16 cellular contexts compared by ENCODE assay signal in genomic region chr7:27840314-27840713, GRCh38.
A peak's percentile ranks its signal among the peaks of the same experiment; 100 is the strongest.
DNase-seq lines count a peak whose midpoint lies in the region; ATAC-seq and TF ChIP-seq lines count a peak whose summit lies in the region.
"Had no signal": no experiment of that assay in that cellular context is flagged by ENCODE, and none has a peak within 500 bp of the region (broad histone marks: within the 10 kb centered on the region; RNA-seq: fewer than 3 reads in every experiment).

No MANE protein-coding gene starts in this region.

- H3K27ac Mint-ChIP-seq in activated CD8-positive, alpha-beta memory T cell treated with anti-CD3 and anti-CD28 coated beads, Interleukin-2, amount 10 ng/mL, durations not matched to agents 7 days and 5 days, result no peak overlapping the region
- no peak overlapping the region for H3K27ac Mint-ChIP-seq in Caco-2 (ENCODE audit: unreplicated experiment)
- H3K27ac Mint-ChIP-seq: GM23338; T-helper 1 cell treated with Interleukin-12 subunit alpha and Interleukin-12 subunit beta and Interleukin-4 antibody, amounts not matched to agents 30 μg/mL and 1 μg/mL, for 36 hours had no signal

- H3K4me1 Mint-ChIP-seq in activated CD8-positive, alpha-beta memory T cell treated with anti-CD3 and anti-CD28 coated beads, Interleukin-2, amount 10 ng/mL, durations not matched to agents 7 days and 5 days, result peaks cover 7% of the 10 kb centered on the region
- peaks cover 7% of the 10 kb centered on the region for H3K4me1 Mint-ChIP-seq in Caco-2 (ENCODE audit: low read depth, unreplicated experiment)

- H2AK5ac ChIP-seq in neuronal stem cell (ENCODE audit: low read depth, low read length), result peak overlapping the region; percentile 47

- H3K36me3 ChIP-seq in neuronal stem cell (replicated peaks in 1 of 2; ENCODE audit: control insufficient read depth in 2 of 2, insufficient read depth in 2 of 2, low read length in 2 of 2), result no peaks in the 10 kb centered on the region
- no peaks in the 10 kb centered on the region for H3K36me3 ChIP-seq in Caco-2 (ENCODE audit: control insufficient read depth, insufficient read depth, low read length)
- H3K36me3 ChIP-seq in thyroid gland, result no peaks in the 10 kb centered on the region

- H2BK12ac ChIP-seq in neuronal stem cell (ENCODE audit: low read length), result no peak overlapping the region

- H2BK5ac ChIP-seq in neuronal stem cell (ENCODE audit: low read length), result no peak overlapping the region

- H3K4me1 ChIP-seq in neuronal stem cell (ENCODE audit: control insufficient read depth in 2 of 2, insufficient read depth in 1 of 2, low read depth in 1 of 2, low read length in 2 of 2), result peaks cover 0 to 7% of the 10 kb centered on the region in 2 donors
- peaks cover 11% of the 10 kb centered on the region for H3K4me1 ChIP-seq in Caco-2
- H3K4me1 ChIP-seq in thyroid gland, result no peaks in the 10 kb centered on the region
- H3K4me1 ChIP-seq: parathyroid adenoma had no signal

- CTCF ChIA-PET in activated CD8-positive, alpha-beta memory T cell treated with anti-CD3 and anti-CD28 coated beads, Interleukin-2, amount 10 ng/mL, durations not matched to agents 7 days and 5 days (lab: Charles Lee), result interaction anchor here (0.7 to 2.0 kb wide), 4 partner anchors 9 to 899 kb away, joined by 3 to 7 read pairs (median 4); no protein-coding TSS in a partner anchor
- CTCF ChIA-PET in Caco-2 (lab: Charles Lee), result no interaction called here

- H3K4ac ChIP-seq in neuronal stem cell (ENCODE audit: low read length), result no peak overlapping the region

- no peak for ATAC-seq in activated CD8-positive, alpha-beta memory T cell treated with anti-CD3 and anti-CD28 coated beads, Interleukin-2, amount 10 ng/mL, durations not matched to agents 7 days and 5 days
- ATAC-seq: GM23338 had no signal

- H2BK15ac ChIP-seq in neuronal stem cell (ENCODE audit: low read length), result no peak overlapping the region

- H4K91ac ChIP-seq in neuronal stem cell (ENCODE audit: low read depth, low read length, poor library complexity), result no peak overlapping the region

- H3K36me3 Mint-ChIP-seq in activated CD8-positive, alpha-beta memory T cell treated with anti-CD3 and anti-CD28 coated beads, Interleukin-2, amount 10 ng/mL, durations not matched to agents 7 days and 5 days, result no peaks in the 10 kb centered on the region
- no peaks in the 10 kb centered on the region for H3K36me3 Mint-ChIP-seq in Caco-2 (ENCODE audit: insufficient read depth, unreplicated experiment)

- H3K4me3 Mint-ChIP-seq in activated CD8-positive, alpha-beta memory T cell treated with anti-CD3 and anti-CD28 coated beads, Interleukin-2, amount 10 ng/mL, durations not matched to agents 7 days and 5 days, result no peak overlapping the region
- no peak overlapping the region for H3K4me3 Mint-ChIP-seq in Caco-2 (ENCODE audit: unreplicated experiment)
- H3K4me3 Mint-ChIP-seq: GM23338; T-helper 1 cell treated with Interleukin-12 subunit alpha and Interleukin-12 subunit beta and Interleukin-4 antibody, amounts not matched to agents 30 μg/mL and 1 μg/mL, for 36 hours had no signal

- H4K8ac ChIP-seq in neuronal stem cell (ENCODE audit: low read depth, low read length), result no peak overlapping the region

- no peak overlapping the region for H2AFZ ChIP-seq in neuronal stem cell (ENCODE audit: low read length)
- H2AFZ ChIP-seq: GM23338, parathyroid adenoma had no signal

- no peaks in the 10 kb centered on the region for H3K9me3 Mint-ChIP-seq in activated CD8-positive, alpha-beta memory T cell treated with anti-CD3 and anti-CD28 coated beads, Interleukin-2, amount 10 ng/mL, durations not matched to agents 7 days and 5 days (ENCODE audit: low read depth)
- H3K9me3 Mint-ChIP-seq in Caco-2 (ENCODE audit: unreplicated experiment), result no peaks in the 10 kb centered on the region
- H3K9me3 Mint-ChIP-seq: GM23338; T-helper 1 cell treated with Interleukin-12 subunit alpha and Interleukin-12 subunit beta and Interleukin-4 antibody, amounts not matched to agents 30 μg/mL and 1 μg/mL, for 36 hours had no signal

- no peak overlapping the region for H3K14ac ChIP-seq in neuronal stem cell (ENCODE audit: low read length)

- no peaks in the 10 kb centered on the region for H3K27me3 Mint-ChIP-seq in activated CD8-positive, alpha-beta memory T cell treated with anti-CD3 and anti-CD28 coated beads, Interleukin-2, amount 10 ng/mL, durations not matched to agents 7 days and 5 days
- no peaks in the 10 kb centered on the region for H3K27me3 Mint-ChIP-seq in Caco-2 (ENCODE audit: insufficient read depth, unreplicated experiment)

- BruUV-seq in Caco-2 (replicated peaks; lab: Mats Ljungman, UMichigan), result no TSS peak

- H3K27ac ChIP-seq in neuronal stem cell (replicated peaks; ENCODE audit: low read length), result no peak overlapping the region
- H3K27ac ChIP-seq in thyroid gland, result no peak overlapping the region
- H3K27ac ChIP-seq: epithelial cell of prostate, parathyroid adenoma had no signal

- WGBS in neuronal stem cell (ENCODE audit: extremely low coverage in 2 of 2, insufficient read length in 2 of 2, insufficient replicate concordance in 1 of 2), 2 donors, result no CpG with 5 or more reads among the region's 8 CpGs
- WGBS in thyroid gland, 2 donors, result 91 to 96% methylated on average over 8 of the region's 8 CpGs

- TF ChIP-seq CTCF in Caco-2 (IDR thresholded peaks at IDR 0.05; ENCODE audit: insufficient read depth in 1 of 2, low read depth in 1 of 2, low read length in 1 of 2, severe bottlenecking in 1 of 2, unreplicated experiment in 1 of 2) (no peak), thyroid gland (IDR thresholded peaks at IDR 0.05) (no peak)

- H3K4me3 ChIP-seq in neuronal stem cell (ENCODE audit: low read length in 2 of 2), result no peak overlapping the region
- no peak overlapping the region for H3K4me3 ChIP-seq in Caco-2 (ENCODE audit: low read depth, low read length)
- no peak overlapping the region for H3K4me3 ChIP-seq in thyroid gland (replicated peaks in 1 of 3)
- H3K4me3 ChIP-seq: adrenal gland, GM23338 had no signal

- TF ChIP-seq POLR2A in thyroid gland (IDR thresholded peaks at IDR 0.05), result no peak

- peak; percentile 42 for DNase-seq in activated CD8-positive, alpha-beta memory T cell treated with anti-CD3 and anti-CD28 coated beads, Interleukin-2, amount 50 U/mL, for 4 hours
- DNase-seq in activated CD8-positive, alpha-beta memory T cell treated with anti-CD3 and anti-CD28 coated beads, Interleukin-2, amount 10 ng/mL, durations not matched to agents 7 days and 5 days, result no peak
- DNase-seq in activated T-helper 9 cell treated with anti-CD3 and anti-CD28 coated beads, Interleukin-2, amount 50 U/mL, for 16 hours (ENCODE audit: low read depth), result peak; percentile 7
- DNase-seq in neuronal stem cell (ENCODE audit: low spot score), result no peak
- DNase-seq in stimulated activated naive CD4-positive, alpha-beta T cell treated with Interleukin-2 at 50 U/mL for 16 hours (lab: John Stamatoyannopoulos, UW), result peak; percentile 36
- no peak for DNase-seq in Caco-2
- no peak for DNase-seq in NCI-H1694 (lab: John Stamatoyannopoulos, UW)
- no peak for DNase-seq in thyroid gland
- DNase-seq: adrenal gland, MM.1S, NCI-H2081, NCI-H748 treated with DMSO at 0.1 percent for 48 hours had no signal

- POLR2A ChIA-PET in Caco-2 (lab: Charles Lee), result no interaction called here

- H3K18ac ChIP-seq in neuronal stem cell (ENCODE audit: low read length), result no peak overlapping the region

- H2BK120ac ChIP-seq in neuronal stem cell (ENCODE audit: low read depth, low read length), result no peak overlapping the region

- no peak overlapping the region for H3K4me2 ChIP-seq in neuronal stem cell (ENCODE audit: insufficient read depth, low read length, poor library complexity, severe bottlenecking)
- H3K4me2 ChIP-seq: GM23338 had no signal

- H3K9ac ChIP-seq in neuronal stem cell (ENCODE audit: low read depth, low read length, poor library complexity), result no peak overlapping the region
- H3K9ac ChIP-seq: parathyroid adenoma had no signal

- H3K79me1 ChIP-seq in neuronal stem cell (ENCODE audit: low read depth, low read length), result no peaks in the 10 kb centered on the region

- H3K9me3 ChIP-seq in neuronal stem cell (replicated peaks in 1 of 2; ENCODE audit: control insufficient read depth in 2 of 2, insufficient read depth in 1 of 2, low read depth in 1 of 2, low read length in 2 of 2) (no peaks in the 10 kb centered on the region), Caco-2 (no peaks in the 10 kb centered on the region), thyroid gland (no peaks in the 10 kb centered on the region)
- H3K9me3 ChIP-seq: adrenal gland had no signal

- H3K27me3 ChIP-seq in neuronal stem cell (ENCODE audit: control insufficient read depth in 3 of 3, insufficient read depth in 3 of 3, low read depth in 1 of 3, low read length in 3 of 3) (no peaks in the 10 kb centered on the region), Caco-2 (replicated peaks; ENCODE audit: control insufficient read depth, insufficient read depth, low read length) (no peaks in the 10 kb centered on the region), thyroid gland (no peaks in the 10 kb centered on the region)
- H3K27me3 ChIP-seq: adrenal gland had no signal

- peak overlapping the region; percentile 5 for H3K23ac ChIP-seq in neuronal stem cell (ENCODE audit: low read depth, low read length, poor library complexity)

- intact Hi-C loops in Caco-2 (cut with micrococcal nuclease; ENCODE audit: unreplicated experiment) (no loop called here), thyroid gland (cut with DNase I) (no loop called here)

Comparison
In these comparisons a context has a peak if more than half of its experiments do, and no peak if none do; other contexts are left out.
1. DNase-seq: peak in activated CD8-positive, alpha-beta memory T cell treated with anti-CD3 and anti-CD28 coated beads, Interleukin-2, amount 50 U/mL, for 4 hours (single experiment), activated T-helper 9 cell treated with anti-CD3 and anti-CD28 coated beads, Interleukin-2, amount 50 U/mL, for 16 hours (single experiment) and stimulated activated naive CD4-positive, alpha-beta T cell treated with Interleukin-2 at 50 U/mL for 16 hours (single experiment); none in activated CD8-positive, alpha-beta memory T cell treated with anti-CD3 and anti-CD28 coated beads, Interleukin-2, amount 10 ng/mL, durations not matched to agents 7 days and 5 days (single experiment), neuronal stem cell (single experiment), Caco-2 (0 of 2), NCI-H1694 (single experiment) and thyroid gland (0 of 2).